In the genomic region with DNA sequence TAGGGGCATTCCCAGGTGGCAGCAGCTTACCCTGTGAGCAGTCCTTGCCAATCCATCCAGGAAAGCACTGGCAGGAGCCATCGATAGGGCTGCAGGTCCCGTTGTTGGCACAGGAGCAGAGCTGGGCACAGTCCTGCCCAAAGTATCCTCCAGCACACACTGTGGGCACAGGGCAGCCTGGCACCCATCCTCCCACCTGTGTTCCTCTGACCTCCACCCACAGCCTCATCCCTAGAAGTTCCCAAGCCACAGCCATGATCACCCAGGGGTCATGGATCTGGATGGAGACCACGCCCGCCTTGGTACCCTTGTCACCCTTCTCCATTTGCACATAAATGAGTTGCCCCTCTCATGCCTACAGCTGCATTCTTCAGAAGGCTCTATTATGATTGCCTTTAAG, we compare ENCODE assay signal across 20 cellular contexts.
"Had no signal": no experiment of that assay in that cellular context is flagged by ENCODE, and none has a peak within 500 bp of the region (broad histone marks: within the 10 kb centered on the region; RNA-seq: fewer than 3 reads in every experiment).

No MANE protein-coding gene starts in this region.

- H3K36me3 Mint-ChIP-seq: neural progenitor cell, WTC11 had no signal

- H3K27me3 Mint-ChIP-seq: activated CD8-positive, alpha-beta T cell treated with anti-CD3 and anti-CD28 coated beads for 36 hours; dendritic cell treated with granulocyte-macrophage colony-stimulating factor and Interleukin-4, amounts not matched to agents 40 ng/mL and 50 ng/mL, for 4 days had no signal

- H3K27ac Mint-ChIP-seq: dendritic cell treated with granulocyte-macrophage colony-stimulating factor and Interleukin-4, amounts not matched to agents 40 ng/mL and 50 ng/mL, for 4 days; WTC11 had no signal

- H3K9me3 Mint-ChIP-seq: activated CD8-positive, alpha-beta T cell treated with anti-CD3 and anti-CD28 coated beads for 36 hours; activated naive CD4-positive, alpha-beta T cell treated with anti-CD3 and anti-CD28 coated beads for 36 hours; dendritic cell treated with granulocyte-macrophage colony-stimulating factor and Interleukin-4, amounts not matched to agents 40 ng/mL and 50 ng/mL, for 4 days; neural progenitor cell; WTC11 had no signal

- H3K36me3 ChIP-seq: ascending aorta, gastrocnemius medialis, neural progenitor cell, prostate gland, right atrium auricular region, thoracic aorta had no signal

- ATAC-seq: esophagus mucosa, gastrocnemius medialis, left lobe of liver, WTC11 had no signal

- H3K27me3 ChIP-seq: ascending aorta, gastrocnemius medialis, neural progenitor cell, right atrium auricular region, upper lobe of left lung had no signal

- H3K4me3 Mint-ChIP-seq: activated CD8-positive, alpha-beta T cell treated with anti-CD3 and anti-CD28 coated beads for 36 hours; activated naive CD4-positive, alpha-beta T cell treated with anti-CD3 and anti-CD28 coated beads for 36 hours; dendritic cell treated with granulocyte-macrophage colony-stimulating factor and Interleukin-4, amounts not matched to agents 40 ng/mL and 50 ng/mL, for 4 days; neural progenitor cell; WTC11 had no signal

- H3K9me3 ChIP-seq: ascending aorta, gastrocnemius medialis, prostate gland, right atrium auricular region, thoracic aorta, upper lobe of left lung had no signal

- H3K4me3 ChIP-seq: ascending aorta, gastrocnemius medialis, lung, neural progenitor cell, prostate gland, right atrium auricular region, thoracic aorta, upper lobe of left lung had no signal

- DNase-seq: activated CD4-positive, alpha-beta T cell treated with anti-CD3 and anti-CD28 coated beads for 48 hours; activated CD8-positive, alpha-beta T cell treated with anti-CD3 and anti-CD28 coated beads for 36 hours; effector CD8-positive, alpha-beta T cell; gastrocnemius medialis; head of caudate nucleus; stimulated activated CD4-positive, alpha-beta T cell treated with anti-CD3 and anti-CD28 coated beads, Interleukin-12 subunit alpha, Interleukin-12 subunit beta, amount 100 ng/mL, for 4 hours; stimulated activated CD4-positive, alpha-beta T cell treated with anti-CD3 and anti-CD28 coated beads, Interleukin-1b, Interleukin-23, amount 100 ng/mL, for 48 hours; stimulated activated CD8-positive, alpha-beta memory T cell treated with anti-CD3 and anti-CD28 coated beads, Interleukin-4, amount 100 ng/mL, for 48 hours; upper lobe of left lung had no signal
